Comparison of ENCODE assay signal across 10 cellular contexts in genomic region chr10:94006591-94007550, GRCh38. TPM values are rescaled to one million over a fixed set of nuclear protein-coding genes. Genes with fewer than 3 reads are reported as not detected.
DNase-seq lines count a peak whose midpoint lies in the region; ATAC-seq, FAIRE-seq and TF ChIP-seq lines count a peak whose summit lies in the region.
"Had no signal": no experiment of that assay in that cellular context is flagged by ENCODE, and none has a peak within 500 bp of the region (broad histone marks: within the 10 kb centered on the region; RNA-seq: fewer than 3 reads in every experiment).

No MANE protein-coding gene starts in this region.

- peaks cover 10% of the 10 kb centered on the region for H3K9me3 Mint-ChIP-seq in GM23338

- intact Hi-C loops in left ventricle myocardium superior (cut with micrococcal nuclease): no loop called here

- FAIRE-seq in small intestine (lab: Jason Lieb, UNC): no peak

- no peak overlapping the region for H3K4me3 Mint-ChIP-seq in GM23338

- H3K4me1 Mint-ChIP-seq in GM23338: peaks cover 6% of the 10 kb centered on the region

- H3K9me3 ChIP-seq in RWPE2 (ENCODE audit: severe bottlenecking) (no peaks in the 10 kb centered on the region), small intestine (ENCODE audit: control insufficient read depth, low read depth) (no peaks in the 10 kb centered on the region)
- H3K9me3 ChIP-seq: ovary had no signal

- H3K36me3 ChIP-seq in GM23338 (ENCODE audit: insufficient read depth) (no peaks in the 10 kb centered on the region; the same call in 1 of the 2 replicates), RWPE2 (ENCODE audit: low read depth) (no peaks in the 10 kb centered on the region), small intestine (ENCODE audit: control insufficient read depth in 2 of 2, insufficient read depth in 2 of 2, low read length in 2 of 2) (no peaks in the 10 kb centered on the region)
- H3K36me3 ChIP-seq: ovary had no signal

- WGBS in small intestine, 3 donors: 15 to 39% (median 17%) methylated on average over 4 of the region's 4 CpGs

- H3K79me2 ChIP-seq in GM23338 (replicated peaks; ENCODE audit: insufficient read depth): no peaks in the 10 kb centered on the region

- no peaks in the 10 kb centered on the region for H3F3A ChIP-seq in GM23338 (replicated peaks; ENCODE audit: low read depth)

- no peaks in the 10 kb centered on the region for H3K27me3 ChIP-seq in GM23338 (ENCODE audit: insufficient read depth)
- no peaks in the 10 kb centered on the region for H3K27me3 ChIP-seq in RWPE2 (ENCODE audit: insufficient read depth, poor library complexity, severe bottlenecking)
- no peaks in the 10 kb centered on the region for H3K27me3 ChIP-seq in small intestine (ENCODE audit: control insufficient read depth in 2 of 2, insufficient read depth in 2 of 2, low read length in 2 of 2)
- H3K27me3 ChIP-seq: ovary had no signal

- no peaks in the 10 kb centered on the region for H4K20me1 ChIP-seq in GM23338 (replicated peaks; ENCODE audit: insufficient read depth)

- H2AFZ ChIP-seq in GM23338: no peak overlapping the region

- peaks cover 5% of the 10 kb centered on the region; the same call in 1 of the 3 replicates for H3K36me3 Mint-ChIP-seq in GM23338 (ENCODE audit: low read depth)

- H3K27ac Mint-ChIP-seq in GM23338: no peak overlapping the region; the same call in 1 of the 2 replicates

- no peak for DNase-seq in GM23338 (ENCODE audit: low spot score)
- DNase-seq in RWPE2 (ENCODE audit: low spot score): no peak
- no peak for DNase-seq in left ventricle myocardium superior
- DNase-seq in small intestine: peak; percentile 94
- no peak for DNase-seq in activated naive CD4-positive, alpha-beta T cell (lab: John Stamatoyannopoulos, UW)
- DNase-seq in medulla oblongata (ENCODE audit: extremely low spot score): no peak
- DNase-seq: activated CD8-positive, alpha-beta memory T cell treated with anti-CD3 and anti-CD28 coated beads, Interleukin-2, amount 50 U/mL, for 48 hours; KG1; ovary had no signal

- H3K4me3 ChIP-seq in GM23338: no peak overlapping the region
- no peak overlapping the region for H3K4me3 ChIP-seq in RWPE2 (ENCODE audit: severe bottlenecking)
- no peak overlapping the region for H3K4me3 ChIP-seq in small intestine (ENCODE audit: low read depth in 1 of 2, low read length in 2 of 2)
- H3K4me3 ChIP-seq: ovary had no signal

- TF ChIP-seq CTCF in GM23338 (conservative IDR thresholded peaks at IDR 0.05; ENCODE audit: low read depth in 2 of 2) (no peak), RWPE2 (IDR thresholded peaks at IDR 0.05; ENCODE audit: poor library complexity, severe bottlenecking) (no peak)

- peaks cover 2% of the 10 kb centered on the region for H3K27me3 Mint-ChIP-seq in GM23338 (ENCODE audit: insufficient read depth, low read depth, poor library complexity)

- H3K27ac ChIP-seq in GM23338 (ENCODE audit: low read depth) (no peak overlapping the region), RWPE2 (ENCODE audit: poor library complexity, severe bottlenecking) (peak overlapping the region; percentile 67), small intestine (ENCODE audit: low read depth in 1 of 2, low read length in 1 of 2) (peak overlapping the region; percentile 74 to 88)
- H3K27ac ChIP-seq: ovary had no signal

- H3K4me1 ChIP-seq in GM23338 (ENCODE audit: insufficient read depth) (peaks cover 3% of the 10 kb centered on the region; the same call in 1 of the 2 replicates), RWPE2 (ENCODE audit: insufficient read depth, poor library complexity, severe bottlenecking) (peaks cover 14% of the 10 kb centered on the region), small intestine (ENCODE audit: control insufficient read depth in 2 of 2, insufficient read depth in 1 of 2, low read depth in 1 of 2, low read length in 1 of 2) (peaks cover 3 to 4% of the 10 kb centered on the region in 2 donors)

- H3K4me2 ChIP-seq in GM23338: no peak overlapping the region

- ATAC-seq in GM23338 (peak; percentile 63; the same call in 2 of the 3 replicates), RWPE2 (ENCODE audit: low read depth) (peak; percentile 76), left ventricle myocardium superior (peak; percentile 79), GM21367 (IDR thresholded peaks at IDR 0.05; ENCODE audit: unreplicated experiment) (no peak)

- H3K9me2 ChIP-seq in GM23338 (ENCODE audit: insufficient read depth): peaks cover 5% of the 10 kb centered on the region; the same call in 1 of the 2 replicates

TF ChIP-seq in GM23338, 12 proteins besides CTCF, POLR2A, EP300 and RAD21 (continues in another document):
- no peak for TF ChIP-seq POLR2AphosphoS5 (IDR thresholded peaks at IDR 0.05; ENCODE audit: low read depth)
- no peak for TF ChIP-seq JUNB (IDR thresholded peaks at IDR 0.05; ENCODE audit: unreplicated experiment)
- no peak for TF ChIP-seq EZH2 (IDR thresholded peaks at IDR 0.05; ENCODE audit: low read depth, unreplicated experiment)
- TF ChIP-seq, protein P1, sequence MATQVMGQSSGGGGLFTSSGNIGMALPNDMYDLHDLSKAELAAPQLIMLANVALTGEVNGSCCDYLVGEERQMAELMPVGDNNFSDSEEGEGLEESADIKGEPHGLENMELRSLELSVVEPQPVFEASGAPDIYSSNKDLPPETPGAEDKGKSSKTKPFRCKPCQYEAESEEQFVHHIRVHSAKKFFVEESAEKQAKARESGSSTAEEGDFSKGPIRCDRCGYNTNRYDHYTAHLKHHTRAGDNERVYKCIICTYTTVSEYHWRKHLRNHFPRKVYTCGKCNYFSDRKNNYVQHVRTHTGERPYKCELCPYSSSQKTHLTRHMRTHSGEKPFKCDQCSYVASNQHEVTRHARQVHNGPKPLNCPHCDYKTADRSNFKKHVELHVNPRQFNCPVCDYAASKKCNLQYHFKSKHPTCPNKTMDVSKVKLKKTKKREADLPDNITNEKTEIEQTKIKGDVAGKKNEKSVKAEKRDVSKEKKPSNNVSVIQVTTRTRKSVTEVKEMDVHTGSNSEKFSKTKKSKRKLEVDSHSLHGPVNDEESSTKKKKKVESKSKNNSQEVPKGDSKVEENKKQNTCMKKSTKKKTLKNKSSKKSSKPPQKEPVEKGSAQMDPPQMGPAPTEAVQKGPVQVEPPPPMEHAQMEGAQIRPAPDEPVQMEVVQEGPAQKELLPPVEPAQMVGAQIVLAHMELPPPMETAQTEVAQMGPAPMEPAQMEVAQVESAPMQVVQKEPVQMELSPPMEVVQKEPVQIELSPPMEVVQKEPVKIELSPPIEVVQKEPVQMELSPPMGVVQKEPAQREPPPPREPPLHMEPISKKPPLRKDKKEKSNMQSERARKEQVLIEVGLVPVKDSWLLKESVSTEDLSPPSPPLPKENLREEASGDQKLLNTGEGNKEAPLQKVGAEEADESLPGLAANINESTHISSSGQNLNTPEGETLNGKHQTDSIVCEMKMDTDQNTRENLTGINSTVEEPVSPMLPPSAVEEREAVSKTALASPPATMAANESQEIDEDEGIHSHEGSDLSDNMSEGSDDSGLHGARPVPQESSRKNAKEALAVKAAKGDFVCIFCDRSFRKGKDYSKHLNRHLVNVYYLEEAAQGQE (IDR thresholded peaks at IDR 0.05; ENCODE audit: unreplicated experiment): no peak
- TF ChIP-seq EZH2phosphoT487 (IDR thresholded peaks at IDR 0.05; ENCODE audit: unreplicated experiment): no peak
- TF ChIP-seq ETS1 (IDR thresholded peaks at IDR 0.05): no peak
- TF ChIP-seq ZNF114 (CRISPR knock-in tag; IDR thresholded peaks at IDR 0.05): no peak
- TF ChIP-seq ZNF331 (CRISPR knock-in tag; IDR thresholded peaks at IDR 0.05; ENCODE audit: low read depth): no peak
- no peak for TF ChIP-seq NANOG (IDR thresholded peaks at IDR 0.05; ENCODE audit: borderline replicate concordance)
- no peak for TF ChIP-seq STAT1 (IDR thresholded peaks at IDR 0.05; ENCODE audit: unreplicated experiment)

RNA-seq across cellular contexts. Expression of gene PLCE1, which starts 13.1 kb away (rescaled TPM):
- 0.08 and 0.10 TPM in 2 replicates for total RNA-seq in GM23338 (2014; rRNA removed; shearing (Covaris generic))
- polyA plus RNA-seq in GM23338 (2016; fragmentation: Nextera tagmentation; extraction: Ambion mirVana) (0.49 and 0.58 TPM in 2 replicates), small intestine (1 to 10 TPM; 1.6 to 5.1 (median 2.5) TPM)
- 4.6 TPM for total RNA-seq in left ventricle myocardium superior
